Comparison of ENCODE assay signal across 17 cellular contexts in the genomic region with DNA sequence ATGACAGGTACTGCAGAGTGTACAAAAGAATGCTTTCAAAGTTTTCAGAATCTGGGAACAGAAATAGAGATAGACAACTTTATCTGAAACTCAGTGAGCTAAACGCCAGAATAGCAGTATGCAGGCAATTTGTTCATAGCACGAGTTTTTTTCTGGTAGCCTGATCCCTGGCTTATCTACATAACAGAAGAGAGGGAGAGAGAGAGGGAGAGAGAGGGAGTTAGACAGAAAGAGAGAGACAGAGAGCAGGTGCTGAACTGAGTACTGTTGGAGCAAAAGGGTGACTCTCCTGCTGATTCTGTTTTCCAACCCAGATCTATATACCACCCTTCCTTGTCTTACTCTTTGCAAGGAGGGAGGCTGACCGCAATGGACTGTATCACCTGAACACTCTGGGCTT.
A peak's percentile ranks its signal among the peaks of the same experiment; 100 is the strongest.
DNase-seq lines count a peak whose midpoint lies in the region; ATAC-seq and TF ChIP-seq lines count a peak whose summit lies in the region.
"Had no signal": no experiment of that assay in that cellular context is flagged by ENCODE, and none has a peak within 500 bp of the region (broad histone marks: within the 10 kb centered on the region; RNA-seq: fewer than 3 reads in every experiment).

No MANE protein-coding gene starts in this region.

- TF ChIP-seq CTCF in GM23338 (conservative IDR thresholded peaks at IDR 0.05; ENCODE audit: low read depth in 2 of 2): no peak

- peaks cover 3% of the 10 kb centered on the region; the same call in 2 of the 3 replicates for H3K9me3 Mint-ChIP-seq in GM23338

- no peak overlapping the region for H3K4me3 Mint-ChIP-seq in GM23338
- H3K4me3 Mint-ChIP-seq: CD4-positive, CD25-positive, alpha-beta regulatory T cell; CD8-positive, alpha-beta memory T cell; IgD-negative memory B cell had no signal

- no peak overlapping the region for H2AFZ ChIP-seq in GM23338

- no peaks in the 10 kb centered on the region for H3K27me3 Mint-ChIP-seq in GM23338 (ENCODE audit: insufficient read depth, low read depth, poor library complexity)
- H3K27me3 Mint-ChIP-seq: CD4-positive, CD25-positive, alpha-beta regulatory T cell; CD8-positive, alpha-beta memory T cell; IgD-negative memory B cell had no signal

- H3K27ac Mint-ChIP-seq in GM23338: no peak overlapping the region
- H3K27ac Mint-ChIP-seq: CD4-positive, CD25-positive, alpha-beta regulatory T cell; CD8-positive, alpha-beta memory T cell; IgD-negative memory B cell had no signal

- no peaks in the 10 kb centered on the region for H3K36me3 Mint-ChIP-seq in GM23338 (ENCODE audit: low read depth)
- H3K36me3 Mint-ChIP-seq: CD4-positive, CD25-positive, alpha-beta regulatory T cell; CD8-positive, alpha-beta memory T cell; IgD-negative memory B cell had no signal

- peaks cover 3% of the 10 kb centered on the region for H3K4me1 Mint-ChIP-seq in GM23338
- H3K4me1 Mint-ChIP-seq: CD4-positive, CD25-positive, alpha-beta regulatory T cell; CD8-positive, alpha-beta memory T cell; IgD-negative memory B cell had no signal

- no peaks in the 10 kb centered on the region; the same call in 1 of the 2 replicates for H3K36me3 ChIP-seq in GM23338 (ENCODE audit: insufficient read depth)
- H3K36me3 ChIP-seq: BE2C had no signal

- intact Hi-C loops in sciatic nerve (cut with DNase I): no loop called here

- no peak overlapping the region for H3K27ac ChIP-seq in GM23338 (ENCODE audit: low read depth)

- ATAC-seq in GM23338: peak; percentile 59
- ATAC-seq in sciatic nerve: peak; percentile 59
- ATAC-seq in GM21825 (IDR thresholded peaks at IDR 0.05; ENCODE audit: unreplicated experiment): no peak
- no peak for ATAC-seq in HG02642 (IDR thresholded peaks at IDR 0.05; ENCODE audit: poor library complexity, unreplicated experiment)
- ATAC-seq: HepG2 had no signal

- H3K79me2 ChIP-seq in GM23338 (replicated peaks; ENCODE audit: insufficient read depth): no peaks in the 10 kb centered on the region

- H3F3A ChIP-seq in GM23338 (replicated peaks; ENCODE audit: low read depth): no peaks in the 10 kb centered on the region

- H3K4me1 ChIP-seq in GM23338 (ENCODE audit: insufficient read depth): no peaks in the 10 kb centered on the region
- H3K4me1 ChIP-seq: Caco-2 had no signal

- DNase-seq in COLO829 (ENCODE audit: low spot score) (peak; percentile 11), GM23338 (ENCODE audit: low spot score) (peak; percentile 9), iPS-NIHi11 (ENCODE audit: low spot score) (peak; percentile 7), sciatic nerve (ENCODE audit: low spot score) (no peak), NCI-H1694 treated with DMSO at 0.1 percent for 48 hours (lab: John Stamatoyannopoulos, UW) (no peak)
- DNase-seq: ACHN; BE2C; C1 segment of cervical spinal cord; Caco-2; CD4-positive, CD25-positive, alpha-beta regulatory T cell; CD8-positive, alpha-beta memory T cell; HCEC 1CT; KBM-7 had no signal

- H4K20me1 ChIP-seq in GM23338 (replicated peaks; ENCODE audit: insufficient read depth): no peaks in the 10 kb centered on the region

- no peak overlapping the region for H3K4me2 ChIP-seq in GM23338

- 0 out of 2 replicates have a peak, but pooled peaks cover 3% of the 10 kb centered on the region for H3K9me2 ChIP-seq in GM23338 (ENCODE audit: insufficient read depth)

- no peak overlapping the region for H3K4me3 ChIP-seq in GM23338

- no peaks in the 10 kb centered on the region for H3K27me3 ChIP-seq in GM23338 (ENCODE audit: insufficient read depth)
- H3K27me3 ChIP-seq: BE2C had no signal

TF ChIP-seq in GM23338, 12 proteins besides CTCF, POLR2A, EP300 and RAD21 (continues in another document):
- TF ChIP-seq, protein P1, sequence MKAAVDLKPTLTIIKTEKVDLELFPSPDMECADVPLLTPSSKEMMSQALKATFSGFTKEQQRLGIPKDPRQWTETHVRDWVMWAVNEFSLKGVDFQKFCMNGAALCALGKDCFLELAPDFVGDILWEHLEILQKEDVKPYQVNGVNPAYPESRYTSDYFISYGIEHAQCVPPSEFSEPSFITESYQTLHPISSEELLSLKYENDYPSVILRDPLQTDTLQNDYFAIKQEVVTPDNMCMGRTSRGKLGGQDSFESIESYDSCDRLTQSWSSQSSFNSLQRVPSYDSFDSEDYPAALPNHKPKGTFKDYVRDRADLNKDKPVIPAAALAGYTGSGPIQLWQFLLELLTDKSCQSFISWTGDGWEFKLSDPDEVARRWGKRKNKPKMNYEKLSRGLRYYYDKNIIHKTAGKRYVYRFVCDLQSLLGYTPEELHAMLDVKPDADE (IDR thresholded peaks at IDR 0.05): no peak
- no peak for TF ChIP-seq EZH2phosphoT487 (IDR thresholded peaks at IDR 0.05; ENCODE audit: unreplicated experiment)
- no peak for TF ChIP-seq NANOG (IDR thresholded peaks at IDR 0.05; ENCODE audit: borderline replicate concordance)
- TF ChIP-seq ZNF331 (CRISPR knock-in tag; IDR thresholded peaks at IDR 0.05; ENCODE audit: low read depth): no peak
- TF ChIP-seq, protein P2, sequence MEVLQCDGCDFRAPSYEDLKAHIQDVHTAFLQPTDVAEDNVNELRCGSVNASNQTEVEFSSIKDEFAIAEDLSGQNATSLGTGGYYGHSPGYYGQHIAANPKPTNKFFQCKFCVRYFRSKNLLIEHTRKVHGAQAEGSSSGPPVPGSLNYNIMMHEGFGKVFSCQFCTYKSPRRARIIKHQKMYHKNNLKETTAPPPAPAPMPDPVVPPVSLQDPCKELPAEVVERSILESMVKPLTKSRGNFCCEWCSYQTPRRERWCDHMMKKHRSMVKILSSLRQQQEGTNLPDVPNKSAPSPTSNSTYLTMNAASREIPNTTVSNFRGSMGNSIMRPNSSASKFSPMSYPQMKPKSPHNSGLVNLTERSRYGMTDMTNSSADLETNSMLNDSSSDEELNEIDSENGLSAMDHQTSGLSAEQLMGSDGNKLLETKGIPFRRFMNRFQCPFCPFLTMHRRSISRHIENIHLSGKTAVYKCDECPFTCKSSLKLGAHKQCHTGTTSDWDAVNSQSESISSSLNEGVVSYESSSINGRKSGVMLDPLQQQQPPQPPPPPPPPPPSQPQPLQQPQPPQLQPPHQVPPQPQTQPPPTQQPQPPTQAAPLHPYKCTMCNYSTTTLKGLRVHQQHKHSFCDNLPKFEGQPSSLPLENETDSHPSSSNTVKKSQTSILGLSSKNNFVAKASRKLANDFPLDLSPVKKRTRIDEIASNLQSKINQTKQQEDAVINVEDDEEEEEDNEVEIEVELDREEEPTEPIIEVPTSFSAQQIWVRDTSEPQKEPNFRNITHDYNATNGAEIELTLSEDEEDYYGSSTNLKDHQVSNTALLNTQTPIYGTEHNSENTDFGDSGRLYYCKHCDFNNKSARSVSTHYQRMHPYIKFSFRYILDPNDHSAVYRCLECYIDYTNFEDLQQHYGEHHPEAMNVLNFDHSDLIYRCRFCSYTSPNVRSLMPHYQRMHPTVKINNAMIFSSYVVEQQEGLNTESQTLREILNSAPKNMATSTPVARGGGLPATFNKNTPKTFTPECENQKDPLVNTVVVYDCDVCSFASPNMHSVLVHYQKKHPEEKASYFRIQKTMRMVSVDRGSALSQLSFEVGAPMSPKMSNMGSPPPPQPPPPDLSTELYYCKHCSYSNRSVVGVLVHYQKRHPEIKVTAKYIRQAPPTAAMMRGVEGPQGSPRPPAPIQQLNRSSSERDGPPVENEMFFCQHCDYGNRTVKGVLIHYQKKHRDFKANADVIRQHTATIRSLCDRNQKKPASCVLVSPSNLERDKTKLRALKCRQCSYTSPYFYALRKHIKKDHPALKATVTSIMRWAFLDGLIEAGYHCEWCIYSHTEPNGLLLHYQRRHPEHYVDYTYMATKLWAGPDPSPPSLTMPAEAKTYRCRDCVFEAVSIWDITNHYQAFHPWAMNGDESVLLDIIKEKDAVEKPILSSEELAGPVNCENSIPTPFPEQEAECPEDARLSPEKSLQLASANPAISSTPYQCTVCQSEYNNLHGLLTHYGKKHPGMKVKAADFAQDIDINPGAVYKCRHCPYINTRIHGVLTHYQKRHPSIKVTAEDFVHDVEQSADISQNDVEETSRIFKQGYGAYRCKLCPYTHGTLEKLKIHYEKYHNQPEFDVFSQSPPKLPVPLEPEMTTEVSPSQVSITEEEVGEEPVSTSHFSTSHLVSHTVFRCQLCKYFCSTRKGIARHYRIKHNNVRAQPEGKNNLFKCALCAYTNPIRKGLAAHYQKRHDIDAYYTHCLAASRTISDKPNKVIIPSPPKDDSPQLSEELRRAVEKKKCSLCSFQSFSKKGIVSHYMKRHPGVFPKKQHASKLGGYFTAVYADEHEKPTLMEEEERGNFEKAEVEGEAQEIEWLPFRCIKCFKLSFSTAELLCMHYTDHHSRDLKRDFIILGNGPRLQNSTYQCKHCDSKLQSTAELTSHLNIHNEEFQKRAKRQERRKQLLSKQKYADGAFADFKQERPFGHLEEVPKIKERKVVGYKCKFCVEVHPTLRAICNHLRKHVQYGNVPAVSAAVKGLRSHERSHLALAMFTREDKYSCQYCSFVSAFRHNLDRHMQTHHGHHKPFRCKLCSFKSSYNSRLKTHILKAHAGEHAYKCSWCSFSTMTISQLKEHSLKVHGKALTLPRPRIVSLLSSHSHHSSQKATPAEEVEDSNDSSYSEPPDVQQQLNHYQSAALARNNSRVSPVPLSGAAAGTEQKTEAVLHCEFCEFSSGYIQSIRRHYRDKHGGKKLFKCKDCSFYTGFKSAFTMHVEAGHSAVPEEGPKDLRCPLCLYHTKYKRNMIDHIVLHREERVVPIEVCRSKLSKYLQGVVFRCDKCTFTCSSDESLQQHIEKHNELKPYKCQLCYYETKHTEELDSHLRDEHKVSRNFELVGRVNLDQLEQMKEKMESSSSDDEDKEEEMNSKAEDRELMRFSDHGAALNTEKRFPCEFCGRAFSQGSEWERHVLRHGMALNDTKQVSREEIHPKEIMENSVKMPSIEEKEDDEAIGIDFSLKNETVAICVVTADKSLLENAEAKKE (CRISPR knock-in tag; IDR thresholded peaks at IDR 0.05): no peak
- no peak for TF ChIP-seq CREB1 (CRISPR knock-in tag; IDR thresholded peaks at IDR 0.05; ENCODE audit: low read depth)
- no peak for TF ChIP-seq ZNF114 (CRISPR knock-in tag; IDR thresholded peaks at IDR 0.05)

Comparison
In these comparisons a context has a peak if more than half of its experiments do, and no peak if none do; other contexts are left out.
1. DNase-seq: peak in COLO829 (single experiment), GM23338 (single experiment) and iPS-NIHi11 (single experiment); none in sciatic nerve (single experiment) and NCI-H1694 treated with DMSO at 0.1 percent for 48 hours (single experiment).
2. ATAC-seq: peak in GM23338 (single experiment) and sciatic nerve (single experiment); none in GM21825 (single experiment) and HG02642 (single experiment).